In the genomic region with DNA sequence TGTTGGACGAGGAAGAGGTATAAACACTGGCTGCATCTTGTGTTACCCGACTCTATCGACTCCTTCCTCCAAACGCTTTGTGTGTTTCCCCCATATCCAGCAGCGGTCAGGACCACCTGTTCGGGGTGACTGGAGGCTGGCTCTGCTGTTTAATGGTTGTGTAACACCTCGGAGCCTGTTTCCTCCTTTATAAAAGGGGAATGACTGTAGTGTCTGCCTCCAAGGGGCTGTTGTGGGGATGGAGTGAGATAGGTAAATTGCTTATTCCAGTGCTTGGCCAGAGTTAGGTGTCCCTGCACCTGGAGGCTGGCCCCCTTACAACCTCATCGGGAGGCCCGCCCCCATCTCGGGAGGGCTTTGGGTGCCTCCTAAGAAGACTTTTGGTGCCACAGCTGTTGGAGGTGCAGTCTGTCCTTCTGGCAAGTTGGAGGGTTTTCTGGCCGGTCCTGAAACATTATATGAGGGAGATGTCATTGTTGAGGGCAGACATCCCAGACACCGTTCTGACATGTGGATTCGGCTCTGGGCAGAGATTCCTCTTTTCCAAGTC, we compare ENCODE assay signal across 8 cellular contexts. TPM values are rescaled to one million over a fixed set of nuclear protein-coding genes. Genes with fewer than 3 reads are reported as not detected.
DNase-seq lines count a peak whose midpoint lies in the region; ATAC-seq and TF ChIP-seq lines count a peak whose summit lies in the region.

No MANE protein-coding gene starts in this region.

- peak; percentile 67 for DNase-seq in activated effector memory CD4-positive, alpha-beta T cell treated with anti-CD3 and anti-CD28 coated beads, Interleukin-2, amount 50 U/mL, for 16 hours
- DNase-seq in activated effector memory CD4-positive, alpha-beta T cell treated with Interleukin-2 at 50 U/mL for 16 hours: no peak
- DNase-seq in fibroblast of villous mesenchyme (ENCODE audit: low read depth): peak; percentile 41
- peak; percentile 73 for DNase-seq in sigmoid colon
- no peak for DNase-seq in AG20443 (ENCODE audit: low spot score)

- TF ChIP-seq CTCF in SU-DHL-6 (IDR thresholded peaks at IDR 0.05; ENCODE audit: insufficient read depth, low read length, poor library complexity, severe bottlenecking) (no peak), fibroblast of villous mesenchyme (IDR thresholded peaks at IDR 0.05; ENCODE audit: insufficient read depth, low read depth, low read length) (no peak), sigmoid colon (IDR thresholded peaks at IDR 0.05) (no peak)

- no peaks in the 10 kb centered on the region for H3K9me2 ChIP-seq in SU-DHL-6 (replicated peaks; ENCODE audit: insufficient read depth, low read length)

- intact Hi-C loops in sigmoid colon (cut with DNase I): loop anchor here (2.0 to 5.0 kb wide), 2 partner anchors 15 to 43 kb away; no protein-coding TSS in a partner anchor

- peak overlapping the region; percentile 98 for H3K4me2 ChIP-seq in SU-DHL-6 (ENCODE audit: low read depth, low read length, poor library complexity, severe bottlenecking)

- H3K9me3 ChIP-seq in SU-DHL-6 (ENCODE audit: insufficient read depth, low read length) (no peaks in the 10 kb centered on the region), sigmoid colon (no peaks in the 10 kb centered on the region)

- peaks cover 21% of the 10 kb centered on the region for H3F3A ChIP-seq in SU-DHL-6 (ENCODE audit: insufficient read depth)

- TF ChIP-seq EP300 in sigmoid colon (IDR thresholded peaks at IDR 0.05): no peak

- no peak overlapping the region for H2AFZ ChIP-seq in SU-DHL-6 (ENCODE audit: low read depth, low read length, severe bottlenecking)

- H3K9ac ChIP-seq in SU-DHL-6 (ENCODE audit: low read length): peak overlapping the region; percentile 82

- H3K36me3 ChIP-seq in SU-DHL-6 (ENCODE audit: low read length) (no peaks in the 10 kb centered on the region), sigmoid colon (peaks cover 0 to 10% (median 2%) of the 10 kb centered on the region in 4 donors)

- H3K27ac ChIP-seq in SU-DHL-6 (ENCODE audit: low read depth, low read length) (peak overlapping the region; percentile 58), sigmoid colon (peak overlapping the region; percentile 87 to 96 (median 90))

- H3K4me3 ChIP-seq in SU-DHL-6 (ENCODE audit: insufficient read depth, low read length, poor library complexity, severe bottlenecking): peak overlapping the region; percentile 98
- H3K4me3 ChIP-seq in fibroblast of villous mesenchyme (ENCODE audit: low read depth, low read length): peak overlapping the region; percentile 87
- H3K4me3 ChIP-seq in sigmoid colon: peak overlapping the region; percentile 77 to 94 (median 90)

- H3K27me3 ChIP-seq in SU-DHL-6 (ENCODE audit: low read length) (no peaks in the 10 kb centered on the region), sigmoid colon (no peaks in the 10 kb centered on the region)

- no peaks in the 10 kb centered on the region; the same call in 1 of the 2 replicates for H4K20me1 ChIP-seq in SU-DHL-6 (ENCODE audit: low read depth, low read length)

- peaks cover 0 to 69% (median 49%) of the 10 kb centered on the region in 4 donors for H3K4me1 ChIP-seq in sigmoid colon

- TF ChIP-seq POLR2A in sigmoid colon (IDR thresholded peaks at IDR 0.05): no peak

- 0 to 1% methylated on average over 13 of the region's 13 CpGs for WGBS in sigmoid colon, 2 donors

- peaks cover 54% of the 10 kb centered on the region for H3K79me2 ChIP-seq in SU-DHL-6 (ENCODE audit: insufficient read depth, low read length)

- ATAC-seq in HG03175 (IDR thresholded peaks at IDR 0.05; ENCODE audit: unreplicated experiment) (no peak), HG03378 (IDR thresholded peaks at IDR 0.05; ENCODE audit: unreplicated experiment) (no peak)

RNA-seq across cellular contexts. Expression of a gene that starts 1.1 kb away (rescaled TPM):
- total RNA-seq in fibroblast of villous mesenchyme: 16.4 and 18.4 TPM in 2 replicates
- total RNA-seq in sigmoid colon: 10 to 100 TPM; 32.9 to 87.5 (median 57.3) TPM
- polyA plus RNA-seq in sigmoid colon: 100 to 1,000 TPM in 1 of 3 donors, 10 to 100 TPM in 2; 15.6 to 141 (median 35.4) TPM

RNA-seq across cellular contexts. Expression of a gene that starts 57.9 kb away (rescaled TPM):
- total RNA-seq in fibroblast of villous mesenchyme (3.9 TPM in 2 replicates), sigmoid colon (1 to 10 TPM; 6.2 to 6.9 (median 6.5) TPM)
- 1 to 10 TPM; 1.2 to 7.4 (median 3.5) TPM for polyA plus RNA-seq in sigmoid colon

Comparison
In these comparisons a context has a peak if more than half of its experiments do, and no peak if none do; other contexts are left out.
1. DNase-seq: peak in activated effector memory CD4-positive, alpha-beta T cell treated with anti-CD3 and anti-CD28 coated beads, Interleukin-2, amount 50 U/mL, for 16 hours (single experiment), fibroblast of villous mesenchyme (single experiment) and sigmoid colon (single experiment); none in activated effector memory CD4-positive, alpha-beta T cell treated with Interleukin-2 at 50 U/mL for 16 hours (single experiment) and AG20443 (single experiment).
2. Peak in every context shown above with its lines, with median percentiles within 50 percentile points of each other: H3K4me3 ChIP-seq.